ENCODE assay signal across 8 cellular contexts in genomic region chr12:47758834-47759690, GRCh38. TPM values are rescaled to one million over a fixed set of nuclear protein-coding genes. Genes with fewer than 3 reads are reported as not detected.
DNase-seq lines count a peak whose midpoint lies in the region; ATAC-seq and TF ChIP-seq lines count a peak whose summit lies in the region.

TSS of gene RAPGEF3 (minus strand) at chr12:47758880. CDS start at chr12:47758556, 324 bp downstream.

- peak within 1 kb of the TSS; percentile 96 for H2AFZ ChIP-seq in smooth muscle cell (ENCODE audit: low read depth)

- H3K27me3 ChIP-seq in smooth muscle cell (ENCODE audit: low read depth): no peaks in the 10 kb centered on the region

- peak within 1 kb of the TSS; percentile 88 for H3K4me2 ChIP-seq in smooth muscle cell

- no peaks in the 10 kb centered on the region for H3K79me2 ChIP-seq in smooth muscle cell (ENCODE audit: low read depth)

- H3K9me3 ChIP-seq in smooth muscle cell (replicated peaks; ENCODE audit: low read depth): no peaks in the 10 kb centered on the region

- 3% methylated on average over 50 of the region's 57 CpGs for WGBS in smooth muscle cell (ENCODE audit: low lambda C conversion rate)

- no peaks in the 10 kb centered on the region for H4K20me1 ChIP-seq in smooth muscle cell (ENCODE audit: low read depth)

- H3K27ac ChIP-seq in caudate nucleus (ENCODE audit: low read depth, low read length) (peak within 1 kb of the TSS; percentile 99), smooth muscle cell (ENCODE audit: low read depth) (no peak within 1 kb of the TSS)

- DNase-seq in GM10266 (ENCODE audit: extremely low spot score) (peak; percentile 84), NCI-H146 (lab: John Stamatoyannopoulos, UW) (peak; percentile 75), caudate nucleus (lab: John Stamatoyannopoulos, UW) (peak in 59 of 61 donors; percentile 53 to 98 (median 91)), inferior parietal cortex (ENCODE audit: extremely low spot score) (peak; percentile 79), smooth muscle cell (lab: John Stamatoyannopoulos, UW; ENCODE audit: unreplicated experiment) (peak; percentile 68), NCI-H345 (lab: John Stamatoyannopoulos, UW) (no peak)

- no peaks in the 10 kb centered on the region for H3K36me3 ChIP-seq in smooth muscle cell (ENCODE audit: low read depth)

- peaks cover 17% of the 10 kb centered on the region for H3K4me1 ChIP-seq in smooth muscle cell (ENCODE audit: low read depth)

- H3F3A ChIP-seq in smooth muscle cell (ENCODE audit: low read depth): no peaks in the 10 kb centered on the region

- H3K9ac ChIP-seq in smooth muscle cell (ENCODE audit: low read depth): peak within 1 kb of the TSS; percentile 36

- TF ChIP-seq CTCF in GM10266 (IDR thresholded peaks at IDR 0.05; ENCODE audit: control insufficient read depth, insufficient read depth, low read depth, missing control alignments): peak; percentile 60
- TF ChIP-seq CTCF in WI38 (IDR thresholded peaks at IDR 0.05; ENCODE audit: low read depth, low read length): peak; percentile 45; the same call in 1 of the 2 replicates
- peak; percentile 49 for TF ChIP-seq CTCF in smooth muscle cell (IDR thresholded peaks at IDR 0.05; ENCODE audit: borderline replicate concordance, insufficient read depth, poor library complexity, severe bottlenecking)

- peak; percentile 45 for ATAC-seq in HG02610 (IDR thresholded peaks at IDR 0.05; ENCODE audit: unreplicated experiment)

- H3K4me3 ChIP-seq in WI38 (ENCODE audit: low read depth, low read length): peak within 1 kb of the TSS; percentile 59
- H3K4me3 ChIP-seq in smooth muscle cell: peak within 1 kb of the TSS; percentile 66

RNA-seq across cellular contexts. Expression of gene RAPGEF3, which starts in this region (rescaled TPM):
- total RNA-seq in smooth muscle cell: 4.0 and 5.6 TPM in 2 replicates
- polyA plus RNA-seq in smooth muscle cell: 1.9 and 3.6 TPM in 2 replicates
